Comparison of ENCODE assay signal across 11 cellular contexts in genomic region chr9:129451089-129451656, GRCh38.
DNase-seq lines count a peak whose midpoint lies in the region; FAIRE-seq and TF ChIP-seq lines count a peak whose summit lies in the region.
"Had no signal": no experiment of that assay in that cellular context is flagged by ENCODE, and none has a peak within 500 bp of the region (broad histone marks: within the 10 kb centered on the region; RNA-seq: fewer than 3 reads in every experiment).

No MANE protein-coding gene starts in this region.

- H3K27me3 ChIP-seq in NT2/D1 (ENCODE audit: insufficient read depth, insufficient read length): no peaks in the 10 kb centered on the region
- H3K27me3 ChIP-seq in endothelial cell of umbilical vein (ENCODE audit: control insufficient read depth in 2 of 2, insufficient read depth in 2 of 2, low read length in 2 of 2): peaks cover 0 to 3% of the 10 kb centered on the region in 2 experiments
- no peaks in the 10 kb centered on the region for H3K27me3 ChIP-seq in mesenchymal stem cell (ENCODE audit: control insufficient read depth in 1 of 2, insufficient read depth in 1 of 2, low read length in 2 of 2)
- H3K27me3 ChIP-seq in subcutaneous abdominal adipose tissue (ENCODE audit: control insufficient read depth in 5 of 5, insufficient read depth in 4 of 5, low read length in 5 of 5): no peaks in the 10 kb centered on the region

- FAIRE-seq in endothelial cell of umbilical vein (lab: Jason Lieb, UNC): peak; percentile 85

- H2BK12ac ChIP-seq in mesenchymal stem cell (ENCODE audit: low read length in 2 of 2): peak overlapping the region; percentile 38 to 80

- H3K4me1 ChIP-seq in NT2/D1 (ENCODE audit: insufficient read depth, insufficient read length): peaks cover 24% of the 10 kb centered on the region
- H3K4me1 ChIP-seq in endothelial cell of umbilical vein (ENCODE audit: control insufficient read depth, extremely low read depth, insufficient read depth, low read length): peaks cover 10% of the 10 kb centered on the region
- peaks cover 7% of the 10 kb centered on the region for H3K4me1 ChIP-seq in mesenchymal stem cell (ENCODE audit: control insufficient read depth, insufficient read depth, low read depth, low read length)
- H3K4me1 ChIP-seq in subcutaneous abdominal adipose tissue (ENCODE audit: control insufficient read depth in 5 of 5, insufficient read depth in 5 of 5, low read length in 5 of 5): peaks cover 4 to 14% (median 14%) of the 10 kb centered on the region in 5 donors

- no peaks in the 10 kb centered on the region for H3K9me1 ChIP-seq in endothelial cell of umbilical vein (replicated peaks; ENCODE audit: control insufficient read depth, extremely low read depth, insufficient read depth, low read length)

- CTCF ChIA-PET in endothelial cell of umbilical vein (lab: Charles Lee): interaction anchor here (1.0 kb wide), 1 partner anchor 9 kb away, joined by 4 read pairs; no protein-coding TSS in a partner anchor

- no peaks in the 10 kb centered on the region for H3K79me1 ChIP-seq in mesenchymal stem cell (replicated peaks; ENCODE audit: low read length, poor library complexity, severe bottlenecking)

- H4K20me1 ChIP-seq in endothelial cell of umbilical vein (replicated peaks; ENCODE audit: control insufficient read depth, extremely low read depth, insufficient read depth, low read length): no peaks in the 10 kb centered on the region

- H3K4me3 ChIP-seq in NT2/D1 (ENCODE audit: insufficient read length, low read depth) (no peak overlapping the region), endothelial cell of umbilical vein (replicated peaks in 1 of 3; ENCODE audit: insufficient read depth in 1 of 3, low read depth in 1 of 3, low read length in 3 of 3) (no peak overlapping the region), mesenchymal stem cell (ENCODE audit: insufficient read depth in 1 of 2, low read depth in 1 of 2, low read length in 2 of 2) (no peak overlapping the region), subcutaneous abdominal adipose tissue (ENCODE audit: low read depth in 1 of 5, low read length in 5 of 5) (peak overlapping the region in 3 of 5 donors; percentile 14 to 34 (median 27))
- H3K4me3 ChIP-seq: PC-9 had no signal

- H3K79me2 ChIP-seq in endothelial cell of umbilical vein (ENCODE audit: control insufficient read depth, insufficient read depth, low read length): no peaks in the 10 kb centered on the region

- H3K27ac ChIP-seq in endothelial cell of umbilical vein (ENCODE audit: insufficient read depth, low read depth, low read length) (peak overlapping the region; percentile 41), mesenchymal stem cell (ENCODE audit: low read length, poor library complexity, severe bottlenecking) (no peak overlapping the region), subcutaneous abdominal adipose tissue (ENCODE audit: low read depth, low read length) (peak overlapping the region; percentile 41)
- H3K27ac ChIP-seq: PC-9 had no signal

- H3K18ac ChIP-seq in mesenchymal stem cell (ENCODE audit: low read depth in 1 of 2, low read length in 2 of 2): peak overlapping the region in 1 of 2 experiments; percentile 88

- peak overlapping the region; percentile 73 for H4K8ac ChIP-seq in mesenchymal stem cell (ENCODE audit: low read length)

- no peak for TF ChIP-seq CTCF in endothelial cell of umbilical vein (IDR thresholded peaks at IDR 0.05; ENCODE audit: extremely low read depth in 1 of 2, insufficient read depth in 1 of 2, low read depth in 1 of 2, low read length in 2 of 2)

- H3K23ac ChIP-seq in mesenchymal stem cell (ENCODE audit: low read length in 2 of 2): no peak overlapping the region

- DNase-seq in NT2/D1 (ENCODE audit: low read depth, low spot score) (no peak), endothelial cell of umbilical vein (ENCODE audit: low read depth, low spot score) (peak; percentile 45), mesenchymal stem cell (no peak), SK-N-DZ (ENCODE audit: low spot score) (no peak), DMS153 treated with DMSO at 0.1 percent for 48 hours (lab: John Stamatoyannopoulos, UW; ENCODE audit: unreplicated experiment) (no peak), NCI-H2107 treated with DMSO at 0.1 percent for 48 hours (lab: John Stamatoyannopoulos, UW; ENCODE audit: unreplicated experiment) (no peak)
- no peak for DNase-seq in activated CD4-positive, alpha-beta T cell treated with anti-CD3 and anti-CD28 coated beads for 48 hours
- DNase-seq: activated T-cell treated with anti-CD3 and anti-CD28 coated beads for 4 hours, NCI-H2081 treated with DMSO at 0.1 percent for 48 hours, PC-9 had no signal

- no peak for TF ChIP-seq POLR2A in endothelial cell of umbilical vein (IDR thresholded peaks at IDR 0.05; ENCODE audit: low read depth, low read length)

- WGBS in mesenchymal stem cell: 69% methylated on average over 18 of the region's 19 CpGs

- no peak overlapping the region for H2AK5ac ChIP-seq in mesenchymal stem cell (ENCODE audit: low read length, severe bottlenecking)

- no peak overlapping the region for H2BK5ac ChIP-seq in mesenchymal stem cell (ENCODE audit: low read depth, low read length, poor library complexity, severe bottlenecking)

- H3K36me3 ChIP-seq in NT2/D1 (ENCODE audit: insufficient read depth, insufficient read length, low read length) (no peaks in the 10 kb centered on the region), endothelial cell of umbilical vein (ENCODE audit: control insufficient read depth in 2 of 2, extremely low read depth in 1 of 2, insufficient read depth in 2 of 2, low read length in 2 of 2) (no peaks in the 10 kb centered on the region), mesenchymal stem cell (ENCODE audit: control insufficient read depth in 1 of 2, insufficient read depth in 2 of 2, low read depth in 1 of 2, low read length in 2 of 2) (no peaks in the 10 kb centered on the region), subcutaneous abdominal adipose tissue (ENCODE audit: control insufficient read depth in 5 of 5, insufficient read depth in 5 of 5, low read length in 5 of 5) (no peaks in the 10 kb centered on the region)

- no peak overlapping the region for H3K14ac ChIP-seq in mesenchymal stem cell (ENCODE audit: low read length in 2 of 2)

- H3K4ac ChIP-seq in mesenchymal stem cell (ENCODE audit: low read depth in 1 of 2, low read length in 2 of 2): peak overlapping the region in 1 of 2 experiments; percentile 64

- intact Hi-C loops in endothelial cell of umbilical vein (cut with micrococcal nuclease): loop anchor here (1.0 kb wide), 1 partner anchor 9 kb away; no protein-coding TSS in a partner anchor

- dilution Hi-C loops in endothelial cell of umbilical vein (cut with MboI; ENCODE audit: extremely low pct_ligation_motif_present, low sequenced_read_pairs): no loop called here

- no peak overlapping the region for H2BK120ac ChIP-seq in mesenchymal stem cell (ENCODE audit: low read depth, low read length)

- peak overlapping the region; percentile 56 for H4K91ac ChIP-seq in mesenchymal stem cell (ENCODE audit: low read length)

- H3K9ac ChIP-seq in NT2/D1 (ENCODE audit: insufficient read length, low read depth) (peak overlapping the region; percentile 9), endothelial cell of umbilical vein (replicated peaks; ENCODE audit: extremely low read depth, insufficient read depth, low read length) (peak overlapping the region; percentile 21), mesenchymal stem cell (ENCODE audit: low read length) (peak overlapping the region; percentile 64), subcutaneous abdominal adipose tissue (ENCODE audit: low read length in 5 of 5) (peak overlapping the region in 2 of 5 donors; percentile 39 to 52)

- H2AFZ ChIP-seq in endothelial cell of umbilical vein (ENCODE audit: low read depth, low read length) (peak overlapping the region; percentile 98), mesenchymal stem cell (ENCODE audit: low read depth, low read length) (peak overlapping the region; percentile 29)
- H2AFZ ChIP-seq: PC-9 had no signal

- BruUV-seq in endothelial cell of umbilical vein (replicated peaks; lab: Mats Ljungman, UMichigan): no TSS peak

- POLR2A ChIA-PET in endothelial cell of umbilical vein (lab: Charles Lee): interaction anchor here (1.0 kb wide), 1 partner anchor 273 kb away, joined by 3 read pairs; the partner anchor contains the start of gene IER5L

- peak overlapping the region; percentile 49 for H3K4me2 ChIP-seq in endothelial cell of umbilical vein (ENCODE audit: insufficient read depth, low read length)
- H3K4me2 ChIP-seq in mesenchymal stem cell (ENCODE audit: low read length, poor library complexity, severe bottlenecking): no peak overlapping the region
- H3K4me2 ChIP-seq: PC-9 had no signal

- no peak overlapping the region for H2BK15ac ChIP-seq in mesenchymal stem cell (ENCODE audit: low read depth, poor library complexity, severe bottlenecking)

- no peaks in the 10 kb centered on the region for H3K9me3 ChIP-seq in NT2/D1 (ENCODE audit: insufficient read depth, low read length)
- no peaks in the 10 kb centered on the region for H3K9me3 ChIP-seq in endothelial cell of umbilical vein (replicated peaks; ENCODE audit: control insufficient read depth, insufficient read depth, low read length)
- H3K9me3 ChIP-seq in mesenchymal stem cell (ENCODE audit: control insufficient read depth, low read length): no peaks in the 10 kb centered on the region
- H3K9me3 ChIP-seq in subcutaneous abdominal adipose tissue (ENCODE audit: control insufficient read depth in 5 of 5, low read length in 5 of 5): peaks cover 0 to 5% (median 0%) of the 10 kb centered on the region in 5 donors

TF ChIP-seq in endothelial cell of umbilical vein, 7 proteins besides CTCF, POLR2A, EP300 and RAD21:
- TF ChIP-seq JUN (IDR thresholded peaks at IDR 0.05; ENCODE audit: borderline replicate concordance, insufficient read depth, insufficient read length, low read depth) (no peak), MYC (IDR thresholded peaks at IDR 0.05; ENCODE audit: low read depth, low read length) (no peak), FOS (IDR thresholded peaks at IDR 0.05; ENCODE audit: borderline replicate concordance, insufficient read depth, low read length) (no peak), GATA2 (IDR thresholded peaks at IDR 0.05; ENCODE audit: insufficient read depth, insufficient read length, low read depth, low read length) (no peak), MAX (IDR thresholded peaks at IDR 0.05; ENCODE audit: insufficient read depth, insufficient read length) (no peak), EZH2 (IDR thresholded peaks at IDR 0.05; ENCODE audit: borderline replicate concordance, low read depth, low read length, severe bottlenecking) (no peak), POLR2AphosphoS5 (IDR thresholded peaks at IDR 0.05; ENCODE audit: insufficient read depth, low read depth, low read length) (no peak)

Comparison
In these comparisons a context has a peak if more than half of its experiments do, and no peak if none do; other contexts are left out.
1. H3K4me3 ChIP-seq: peak in subcutaneous abdominal adipose tissue (3 of 5); none in NT2/D1 (single experiment), endothelial cell of umbilical vein (0 of 3) and mesenchymal stem cell (0 of 2).